In the genomic region with DNA sequence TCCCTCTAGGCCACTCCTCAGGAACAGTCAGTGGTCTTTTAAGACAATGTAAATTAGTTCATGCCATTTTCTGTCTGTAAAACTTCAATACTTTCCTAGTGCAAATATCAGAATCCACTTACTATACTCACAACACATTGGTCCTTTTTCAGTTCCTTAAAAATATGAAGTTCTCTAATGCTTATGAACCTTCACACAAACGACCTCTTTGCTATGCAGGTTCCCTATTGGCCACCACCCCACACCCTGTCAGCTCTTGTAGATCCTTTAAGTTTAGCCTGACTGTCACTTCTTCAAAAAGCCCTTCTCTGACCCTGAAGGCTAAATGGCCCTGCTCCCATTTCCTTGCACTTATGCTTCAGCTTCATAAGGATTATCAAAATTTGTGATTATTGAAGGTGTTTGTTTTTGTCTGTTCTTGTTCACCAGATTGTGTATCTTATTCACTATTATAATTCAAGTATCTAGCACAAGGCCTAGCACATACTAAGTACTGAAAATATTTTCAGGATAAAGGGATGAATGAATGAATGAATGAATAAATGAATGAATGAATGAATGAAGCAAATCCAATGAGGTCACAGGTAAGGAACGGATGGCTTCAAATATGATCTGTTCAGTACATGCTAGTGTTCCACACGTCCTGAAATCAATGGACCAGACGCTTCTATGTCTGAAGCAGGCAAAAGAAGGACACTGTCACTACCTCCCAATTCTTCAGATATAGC, we compare ENCODE assay signal across 19 cellular contexts.
A peak's percentile ranks its signal among the peaks of the same experiment; 100 is the strongest.
DNase-seq lines count a peak whose midpoint lies in the region; ATAC-seq and TF ChIP-seq lines count a peak whose summit lies in the region.
"Had no signal": no experiment of that assay in that cellular context is flagged by ENCODE, and none has a peak within 500 bp of the region (broad histone marks: within the 10 kb centered on the region; RNA-seq: fewer than 3 reads in every experiment).

No MANE protein-coding gene starts in this region.

- H3K79me2 ChIP-seq in OCI-LY7 (ENCODE audit: insufficient read depth, low read depth, low read length), result no peaks in the 10 kb centered on the region

- H3K4me3 ChIP-seq in OCI-LY7 (ENCODE audit: low read depth, low read length, poor library complexity, severe bottlenecking) (no peak overlapping the region), upper lobe of right lung (no peak overlapping the region)
- H3K4me3 ChIP-seq: body of pancreas, esophagus muscularis mucosa had no signal

- H3K4me1 ChIP-seq in OCI-LY7 (ENCODE audit: insufficient read depth, low read length, poor library complexity, severe bottlenecking) (peaks cover 16% of the 10 kb centered on the region), upper lobe of right lung (no peaks in the 10 kb centered on the region)

- CTCF ChIA-PET in OCI-LY7 (lab: Charles Lee; ENCODE audit: unreplicated experiment), result interaction anchor here (0.6 kb wide), 1 partner anchor 76 kb away, joined by 3 read pairs; no protein-coding TSS in a partner anchor

- ATAC-seq in GM19395 (IDR thresholded peaks at IDR 0.05; ENCODE audit: unreplicated experiment) (peak; percentile 90), HG02938 (IDR thresholded peaks at IDR 0.05; ENCODE audit: unreplicated experiment) (peak; percentile 71), upper lobe of right lung (peak; percentile 71)
- ATAC-seq: body of pancreas had no signal

- no TSS peak for BruUV-seq in OCI-LY7 (replicated peaks; lab: Mats Ljungman, UMichigan)

- no peaks in the 10 kb centered on the region for H3K9me2 ChIP-seq in OCI-LY7 (ENCODE audit: insufficient read depth, low read length)

- H3K4me1 Mint-ChIP-seq in activated T-helper 2 cell treated with anti-CD3 and anti-CD28 coated beads, Interferon-gamma antibody, Interleukin-2, Interleukin-4, amounts not matched to agents 10 μg/mL and 5 μg/mL and 100 μg/mL, durations not matched to agents 14 hours and 24 hours and 36 hours (ENCODE audit: low read depth), result peaks cover 12% of the 10 kb centered on the region

- POLR2A ChIA-PET in OCI-LY7 (lab: Charles Lee), result interaction anchor here (1.0 kb wide), 1 partner anchor 368 kb away, joined by 5 read pairs; no protein-coding TSS in a partner anchor

- H3K4me2 ChIP-seq in OCI-LY7 (ENCODE audit: low read length), result no peak overlapping the region

- peak; percentile 37 for DNase-seq in OCI-LY7 (ENCODE audit: low spot score)
- no peak for DNase-seq in upper lobe of right lung
- no peak for DNase-seq in activated T-helper 2 cell treated with anti-CD3 and anti-CD28 coated beads, Interferon-gamma antibody, Interleukin-2, Interleukin-4, amounts not matched to agents 10 μg/mL and 5 μg/mL and 100 μg/mL, durations not matched to agents 14 hours and 24 hours and 36 hours (ENCODE audit: low spot score)
- DNase-seq in inferior parietal cortex (ENCODE audit: extremely low spot score), result no peak
- DNase-seq in NCI-H146 treated with DMSO at 0.1 percent for 48 hours (lab: John Stamatoyannopoulos, UW; ENCODE audit: unreplicated experiment), result no peak
- DNase-seq: activated CD4-positive, alpha-beta T cell treated with anti-CD3 and anti-CD28 coated beads for 1 hour; activated CD8-positive, alpha-beta memory T cell treated with anti-CD3 and anti-CD28 coated beads, Interleukin-2, amount 50 U/mL, for 4 hours; activated naive CD4-positive, alpha-beta T cell treated with anti-CD3 and anti-CD28 coated beads, Interleukin-2, amount 10 ng/mL, durations not matched to agents 7 days and 5 days; CD4-positive, CD25-positive, alpha-beta regulatory T cell; DMS79; KBM-7; kidney glomerular epithelial cell; NCI-H187 treated with DMSO at 0.1 percent for 48 hours; NCI-H510A had no signal

- H3K36me3 Mint-ChIP-seq in activated T-helper 2 cell treated with anti-CD3 and anti-CD28 coated beads, Interferon-gamma antibody, Interleukin-2, Interleukin-4, amounts not matched to agents 10 μg/mL and 5 μg/mL and 100 μg/mL, durations not matched to agents 14 hours and 24 hours and 36 hours (ENCODE audit: low read depth), result no peaks in the 10 kb centered on the region
- H3K36me3 Mint-ChIP-seq: activated naive CD4-positive, alpha-beta T cell treated with anti-CD3 and anti-CD28 coated beads, Interleukin-2, amount 10 ng/mL, durations not matched to agents 7 days and 5 days had no signal

- no peaks in the 10 kb centered on the region for H4K20me1 ChIP-seq in OCI-LY7 (ENCODE audit: insufficient read depth, low read length)

- no peaks in the 10 kb centered on the region for H3K36me3 ChIP-seq in OCI-LY7 (ENCODE audit: insufficient read depth, low read length)
- no peaks in the 10 kb centered on the region for H3K36me3 ChIP-seq in upper lobe of right lung
- H3K36me3 ChIP-seq: esophagus muscularis mucosa had no signal

- H3K27ac Mint-ChIP-seq in activated T-helper 2 cell treated with anti-CD3 and anti-CD28 coated beads, Interferon-gamma antibody, Interleukin-2, Interleukin-4, amounts not matched to agents 10 μg/mL and 5 μg/mL and 100 μg/mL, durations not matched to agents 14 hours and 24 hours and 36 hours, result no peak overlapping the region
- H3K27ac Mint-ChIP-seq: activated naive CD4-positive, alpha-beta T cell treated with anti-CD3 and anti-CD28 coated beads, Interleukin-2, amount 10 ng/mL, durations not matched to agents 7 days and 5 days; CD4-positive, CD25-positive, alpha-beta regulatory T cell; T-helper 1 cell treated with Interleukin-12 subunit alpha and Interleukin-12 subunit beta and Interleukin-4 antibody, amounts not matched to agents 30 μg/mL and 1 μg/mL, for 36 hours had no signal

- H3K9me3 ChIP-seq in OCI-LY7 (ENCODE audit: low read length) (no peaks in the 10 kb centered on the region), upper lobe of right lung (no peaks in the 10 kb centered on the region)
- H3K9me3 ChIP-seq: body of pancreas, esophagus muscularis mucosa had no signal

- H3K27ac ChIP-seq in OCI-LY7 (ENCODE audit: low read depth, low read length, poor library complexity, severe bottlenecking) (no peak overlapping the region), upper lobe of right lung (no peak overlapping the region)
- H3K27ac ChIP-seq: body of pancreas, esophagus muscularis mucosa had no signal

- no peaks in the 10 kb centered on the region for H3K9me3 Mint-ChIP-seq in activated T-helper 2 cell treated with anti-CD3 and anti-CD28 coated beads, Interferon-gamma antibody, Interleukin-2, Interleukin-4, amounts not matched to agents 10 μg/mL and 5 μg/mL and 100 μg/mL, durations not matched to agents 14 hours and 24 hours and 36 hours
- H3K9me3 Mint-ChIP-seq: activated naive CD4-positive, alpha-beta T cell treated with anti-CD3 and anti-CD28 coated beads, Interleukin-2, amount 10 ng/mL, durations not matched to agents 7 days and 5 days; T-helper 1 cell treated with Interleukin-12 subunit alpha and Interleukin-12 subunit beta and Interleukin-4 antibody, amounts not matched to agents 30 μg/mL and 1 μg/mL, for 36 hours had no signal

- H3K27me3 Mint-ChIP-seq in activated T-helper 2 cell treated with anti-CD3 and anti-CD28 coated beads, Interferon-gamma antibody, Interleukin-2, Interleukin-4, amounts not matched to agents 10 μg/mL and 5 μg/mL and 100 μg/mL, durations not matched to agents 14 hours and 24 hours and 36 hours (ENCODE audit: low read depth), result no peaks in the 10 kb centered on the region
- H3K27me3 Mint-ChIP-seq: activated naive CD4-positive, alpha-beta T cell treated with anti-CD3 and anti-CD28 coated beads, Interleukin-2, amount 10 ng/mL, durations not matched to agents 7 days and 5 days; CD4-positive, CD25-positive, alpha-beta regulatory T cell had no signal

- H3K4me3 Mint-ChIP-seq in activated T-helper 2 cell treated with anti-CD3 and anti-CD28 coated beads, Interferon-gamma antibody, Interleukin-2, Interleukin-4, amounts not matched to agents 10 μg/mL and 5 μg/mL and 100 μg/mL, durations not matched to agents 14 hours and 24 hours and 36 hours (ENCODE audit: low read depth), result no peak overlapping the region
- H3K4me3 Mint-ChIP-seq: activated naive CD4-positive, alpha-beta T cell treated with anti-CD3 and anti-CD28 coated beads, Interleukin-2, amount 10 ng/mL, durations not matched to agents 7 days and 5 days; CD4-positive, CD25-positive, alpha-beta regulatory T cell; T-helper 1 cell treated with Interleukin-12 subunit alpha and Interleukin-12 subunit beta and Interleukin-4 antibody, amounts not matched to agents 30 μg/mL and 1 μg/mL, for 36 hours had no signal

- TF ChIP-seq CTCF in OCI-LY7 (conservative IDR thresholded peaks at IDR 0.05; ENCODE audit: low read length), result no peak
- no peak for TF ChIP-seq CTCF in upper lobe of right lung (IDR thresholded peaks at IDR 0.05)

- intact Hi-C loops in OCI-LY7 (cut with micrococcal nuclease; ENCODE audit: unreplicated experiment) (no loop called here), upper lobe of right lung (cut with DNase I) (no loop called here)
- intact Hi-C loops in activated T-helper 2 cell treated with anti-CD3 and anti-CD28 coated beads, Interferon-gamma antibody, Interleukin-2, Interleukin-4, amounts not matched to agents 10 μg/mL and 5 μg/mL and 100 μg/mL, durations not matched to agents 14 hours and 24 hours and 36 hours (cut with micrococcal nuclease), result loop anchor here (10.0 kb wide), 1 partner anchor 116 kb away; no protein-coding TSS in a partner anchor

- H2AFZ ChIP-seq in OCI-LY7 (ENCODE audit: low read length), result no peak overlapping the region

- H3K27me3 ChIP-seq in upper lobe of right lung, result no peaks in the 10 kb centered on the region
- H3K27me3 ChIP-seq: body of pancreas, esophagus muscularis mucosa had no signal
